ENCODE assay signal across 9 cellular contexts in the genomic region with DNA sequence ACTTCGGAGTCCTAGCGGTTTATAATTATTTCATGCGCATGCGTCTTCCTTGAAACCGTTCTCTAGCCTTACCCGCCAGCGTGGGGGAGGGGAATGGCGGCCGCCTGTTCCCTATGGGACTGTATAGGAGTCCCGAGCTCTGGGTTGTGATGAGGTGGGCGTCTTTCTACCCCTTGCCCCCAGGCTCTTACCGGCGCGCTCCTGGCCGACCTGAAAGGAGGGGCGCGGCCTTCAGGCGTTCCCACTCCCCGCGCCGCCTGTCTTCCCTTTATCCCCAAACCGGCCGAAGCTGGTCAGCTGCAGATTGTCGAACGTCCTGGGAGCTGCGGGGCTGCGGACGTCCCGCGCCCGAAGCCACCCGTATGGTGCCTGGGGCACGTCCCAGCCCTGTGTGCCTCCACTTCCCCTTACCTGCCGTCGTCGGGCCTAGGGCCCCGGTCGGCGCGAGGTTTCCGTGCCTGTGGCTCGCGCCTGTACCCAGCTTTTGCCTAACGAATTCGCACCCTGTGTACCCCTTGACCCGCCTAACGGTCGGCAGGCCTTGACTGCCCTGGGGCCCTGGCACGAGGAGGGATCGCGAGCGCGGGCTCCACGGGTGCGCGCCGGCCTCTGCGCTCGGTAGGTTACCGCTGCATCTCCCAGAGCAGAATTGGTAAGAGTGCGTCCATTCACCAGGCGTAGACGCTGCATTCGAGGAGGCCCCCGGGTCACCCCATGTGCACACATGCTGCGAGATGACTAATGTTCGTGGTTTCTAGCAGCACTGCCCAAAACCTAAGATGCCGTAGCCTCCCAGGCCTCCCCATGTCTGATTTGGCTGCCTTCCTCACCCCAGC. TPM values are rescaled to one million over a fixed set of nuclear protein-coding genes. Genes with fewer than 3 reads are reported as not detected.
A peak's percentile ranks its signal among the peaks of the same experiment; 100 is the strongest.
DNase-seq lines count a peak whose midpoint lies in the region; ATAC-seq and TF ChIP-seq lines count a peak whose summit lies in the region.
"Had no signal": no experiment of that assay in that cellular context is flagged by ENCODE, and none has a peak within 500 bp of the region (broad histone marks: within the 10 kb centered on the region; RNA-seq: fewer than 3 reads in every experiment).

No MANE protein-coding gene starts in this region.

- intact Hi-C loops in OCI-LY7 (cut with micrococcal nuclease; ENCODE audit: unreplicated experiment), result loop anchor here (2.0 kb wide), 2 partner anchors 73 to 109 kb away; partner anchors contain the start of genes MAML1 and RUFY1
- intact Hi-C loops in ovary (cut with DNase I), result loop anchor here in 1 of 4 donors (5.0 kb wide), 1 partner anchor 72 kb away; the partner anchor contains the start of gene RUFY1
- intact Hi-C loops in aorta (cut with DNase I), result loop anchor here in 1 of 2 donors (5.0 kb wide), 1 partner anchor 72 kb away; the partner anchor contains the start of gene RUFY1

- H3K9me3 ChIP-seq in OCI-LY7 (ENCODE audit: low read length) (no peaks in the 10 kb centered on the region), ovary (no peaks in the 10 kb centered on the region), aorta (ENCODE audit: control insufficient read depth, low read length) (no peaks in the 10 kb centered on the region)

- peaks cover 42% of the 10 kb centered on the region for H3K79me2 ChIP-seq in OCI-LY7 (ENCODE audit: insufficient read depth, low read depth, low read length)

- H3K36me3 ChIP-seq in OCI-LY7 (ENCODE audit: insufficient read depth, low read length) (peaks cover 42% of the 10 kb centered on the region), ovary (no peaks in the 10 kb centered on the region), aorta (ENCODE audit: control insufficient read depth in 1 of 2, insufficient read depth in 2 of 2, low read length in 1 of 2) (peaks cover 0 to 2% of the 10 kb centered on the region in 2 donors)

- no peaks in the 10 kb centered on the region for H3K9me2 ChIP-seq in OCI-LY7 (ENCODE audit: insufficient read depth, low read length)

- H2AFZ ChIP-seq in OCI-LY7 (ENCODE audit: low read length), result peak overlapping the region; percentile 82

- TF ChIP-seq POLR2A in ovary (IDR thresholded peaks at IDR 0.05), result no peak

- TF ChIP-seq CTCF in HFF-Myc (IDR thresholded peaks at IDR 0.05; ENCODE audit: low read depth, low read length, missing control alignments), result no peak
- no peak for TF ChIP-seq CTCF in OCI-LY7 (conservative IDR thresholded peaks at IDR 0.05; ENCODE audit: low read length)
- TF ChIP-seq CTCF in ovary (IDR thresholded peaks at IDR 0.05), result peak in 2 of 3 donors; percentile 12 to 42

- TF ChIP-seq EP300 in ovary (IDR thresholded peaks at IDR 0.05), result no peak

- H4K20me1 ChIP-seq in OCI-LY7 (ENCODE audit: insufficient read depth, low read length), result peaks cover 35% of the 10 kb centered on the region

- H3K27ac ChIP-seq in OCI-LY7 (ENCODE audit: low read depth, low read length, poor library complexity, severe bottlenecking), result peak overlapping the region; percentile 90
- peak overlapping the region; percentile 93 to 95 for H3K27ac ChIP-seq in ovary
- H3K27ac ChIP-seq in aorta (ENCODE audit: low read depth in 1 of 2, low read length in 2 of 2), result peak overlapping the region; percentile 58 to 66

- POLR2A ChIA-PET in OCI-LY7 (lab: Charles Lee), result interaction anchor here (0.5 to 2.4 kb wide), 11 partner anchors 10 to 1523 kb away, joined by 3 to 22 read pairs (median 4); partner anchors contain the start of gene CBY3

- H3K4me1 ChIP-seq in OCI-LY7 (ENCODE audit: insufficient read depth, low read length, poor library complexity, severe bottlenecking) (peaks cover 40% of the 10 kb centered on the region), ovary (ENCODE audit: insufficient read depth) (peaks cover 7% of the 10 kb centered on the region), aorta (ENCODE audit: control insufficient read depth in 1 of 2, insufficient read depth in 2 of 2, low read length in 2 of 2) (no peaks in the 10 kb centered on the region)

- H3K27me3 ChIP-seq in ovary (no peaks in the 10 kb centered on the region), aorta (ENCODE audit: control insufficient read depth in 1 of 2, insufficient read depth in 2 of 2, low read length in 1 of 2) (no peaks in the 10 kb centered on the region)

- CTCF ChIA-PET in OCI-LY7 (lab: Charles Lee; ENCODE audit: unreplicated experiment), result no interaction called here

- ATAC-seq in aorta (ENCODE audit: low FRiP score), result peak; percentile 22

- TSS peak; percentile 96 for BruUV-seq in OCI-LY7 (replicated peaks; lab: Mats Ljungman, UMichigan)

- DNase-seq in GM04503 (ENCODE audit: low read depth) (peak; percentile 64), HFF-Myc (ENCODE audit: extremely low read depth, low read depth) (peak; percentile 72), OCI-LY7 (ENCODE audit: low spot score) (peak; percentile 57), activated gamma-delta T cell treated with Interleukin-2 at 50 U/mL for 16 hours (peak; percentile 54), foreskin melanocyte (peak; percentile 60), ovary (peak in 3 of 5 donors; percentile 55 to 74 (median 60)), aorta (peak; percentile 67 to 83), DMS 273 treated with DMSO at 0.1 percent for 48 hours (lab: John Stamatoyannopoulos, UW) (no peak)

- H3K4me2 ChIP-seq in OCI-LY7 (ENCODE audit: low read length), result peak overlapping the region; percentile 87

- 1 to 4% (median 3%) methylated on average over 39 to 68 of the region's 68 CpGs for WGBS in ovary, 3 donors
- 5 to 7% methylated on average over 68 of the region's 68 CpGs for WGBS in aorta, 2 donors

- H3K4me3 ChIP-seq in HFF-Myc (replicated peaks; ENCODE audit: low read depth, low read length), result peak overlapping the region; percentile 95
- H3K4me3 ChIP-seq in OCI-LY7 (ENCODE audit: low read depth, low read length, poor library complexity, severe bottlenecking), result peak overlapping the region; percentile 100
- peak overlapping the region; percentile 71 for H3K4me3 ChIP-seq in ovary
- peak overlapping the region; percentile 28 to 56 for H3K4me3 ChIP-seq in aorta (ENCODE audit: low read length in 2 of 2)

RNA-seq across cellular contexts. Expression of gene HNRNPH1, which starts 0.7 kb away (rescaled TPM):
- 814 and 1,035 TPM in 2 replicates for total RNA-seq in OCI-LY7 (2014; rRNA removed; shearing (Covaris generic))
- 959 and 1,011 TPM in 2 replicates for total RNA-seq in OCI-LY7 (2022)
- 100 to 1,000 TPM; 416 to 679 (median 577) TPM for total RNA-seq in ovary
- 100 to 1,000 TPM; 243 to 354 TPM for polyA plus RNA-seq in ovary
- total RNA-seq in aorta, result 100 to 1,000 TPM; 523 to 680 TPM
- 100 to 1,000 TPM; 141 to 285 TPM for polyA plus RNA-seq in aorta

RNA-seq across cellular contexts. Expression of gene CBY3, which starts 56.7 kb away (rescaled TPM):
- 0.21 TPM in 1 of 2 replicates, not detected in the other for total RNA-seq in OCI-LY7 (2014; rRNA removed; shearing (Covaris generic))
- not detected in 2 replicates for total RNA-seq in OCI-LY7 (2022)
- under 1 TPM in 1 of 7 donors, not detected in 6; 0.65 TPM for total RNA-seq in ovary
- not detected for polyA plus RNA-seq in ovary
- total RNA-seq in aorta, result not detected
- polyA plus RNA-seq in aorta, result not detected
- total RNA-seq: glomerular endothelial cell had no signal

Comparison
In these comparisons a context has a peak if more than half of its experiments do, and no peak if none do; other contexts are left out.
1. H3K4me3 ChIP-seq: peak in every context shown above with its lines; median percentile 100 in OCI-LY7; 95 in HFF-Myc; 71 in ovary; 42 in aorta.
2. CTCF ChIP-seq: peak in ovary (2 of 3); none in HFF-Myc (single experiment) and OCI-LY7 (single experiment).
3. Peak in every context shown above with its lines, with median percentiles within 50 percentile points of each other: H3K27ac ChIP-seq.